5 cellular contexts compared by ENCODE assay signal in genomic region chr5:171370881-171371280, GRCh38. TPM values are rescaled to one million over a fixed set of nuclear protein-coding genes. Genes with fewer than 3 reads are reported as not detected.
"Had no signal": no experiment of that assay in that cellular context is flagged by ENCODE, and none has a peak within 500 bp of the region (broad histone marks: within the 10 kb centered on the region; RNA-seq: fewer than 3 reads in every experiment).

No MANE protein-coding gene starts in this region.

RNA-seq across cellular contexts. Expression of gene FGF18, which starts 48.6 kb away (rescaled TPM):
- total RNA-seq: activated B cell treated with CpG ODN at 0.5 μM for 24 hours; activated T-helper 2 cell treated with anti-CD3 and anti-CD28 coated beads, Interferon-gamma antibody, Interleukin-2, Interleukin-4, amounts not matched to agents 10 μg/mL and 5 μg/mL and 100 μg/mL, durations not matched to agents 14 hours and 24 hours and 36 hours; lung microvascular endothelial cell had no signal
- polyA plus RNA-seq: immature natural killer cell; naive thymus-derived CD4-positive, alpha-beta T cell had no signal
